8 cellular contexts compared by ENCODE assay signal in genomic region chr7:78134256-78134655, GRCh38.
DNase-seq lines count a peak whose midpoint lies in the region; ATAC-seq and TF ChIP-seq lines count a peak whose summit lies in the region.

No MANE protein-coding gene starts in this region.

- no peak overlapping the region for H2AFZ ChIP-seq in PC-9

- no peaks in the 10 kb centered on the region for H3K9me3 Mint-ChIP-seq in natural killer cell
- no peaks in the 10 kb centered on the region for H3K9me3 Mint-ChIP-seq in activated T-helper 2 cell treated with anti-CD3 and anti-CD28 coated beads, Interferon-gamma antibody, Interleukin-2, Interleukin-4, amounts not matched to agents 10 μg/mL and 5 μg/mL and 100 μg/mL, durations not matched to agents 14 hours and 24 hours and 36 hours

- H3K27ac ChIP-seq in PC-9, result no peak overlapping the region
- H3K27ac ChIP-seq in foreskin keratinocyte, result no peak overlapping the region
- H3K27ac ChIP-seq in tibial artery, result no peak overlapping the region

- DNase-seq in Daoy (ENCODE audit: low read depth) (peak; percentile 53), PC-9 (peak in 1 of 2 experiments; percentile 10), foreskin keratinocyte (peak; percentile 31 to 75), tibial artery (no peak), natural killer cell (no peak)
- no peak for DNase-seq in activated T-helper 2 cell treated with anti-CD3 and anti-CD28 coated beads, Interferon-gamma antibody, Interleukin-2, Interleukin-4, amounts not matched to agents 10 μg/mL and 5 μg/mL and 100 μg/mL, durations not matched to agents 14 hours and 24 hours and 36 hours (ENCODE audit: low spot score)
- DNase-seq in activated naive CD4-positive, alpha-beta T cell (lab: John Stamatoyannopoulos, UW), result no peak

- no peaks in the 10 kb centered on the region for H3K4me1 Mint-ChIP-seq in natural killer cell
- no peaks in the 10 kb centered on the region for H3K4me1 Mint-ChIP-seq in activated T-helper 2 cell treated with anti-CD3 and anti-CD28 coated beads, Interferon-gamma antibody, Interleukin-2, Interleukin-4, amounts not matched to agents 10 μg/mL and 5 μg/mL and 100 μg/mL, durations not matched to agents 14 hours and 24 hours and 36 hours (ENCODE audit: low read depth)

- H3K9me2 ChIP-seq in PC-9 (ENCODE audit: insufficient read depth), result no peaks in the 10 kb centered on the region

- no peaks in the 10 kb centered on the region for H3K79me2 ChIP-seq in PC-9 (ENCODE audit: low read depth)

- H3K36me3 Mint-ChIP-seq in natural killer cell, result no peaks in the 10 kb centered on the region
- no peaks in the 10 kb centered on the region for H3K36me3 Mint-ChIP-seq in activated T-helper 2 cell treated with anti-CD3 and anti-CD28 coated beads, Interferon-gamma antibody, Interleukin-2, Interleukin-4, amounts not matched to agents 10 μg/mL and 5 μg/mL and 100 μg/mL, durations not matched to agents 14 hours and 24 hours and 36 hours (ENCODE audit: low read depth)

- CTCF ChIA-PET in PC-9 (lab: Charles Lee), result interaction anchor here (0.6 kb wide), 2 partner anchors 9 to 1042 kb away, joined by 3 to 4 read pairs; no protein-coding TSS in a partner anchor

- H3K36me3 ChIP-seq in PC-9 (ENCODE audit: low read depth) (no peaks in the 10 kb centered on the region), tibial artery (peaks cover 0 to 29% (median 0%) of the 10 kb centered on the region in 3 donors)

- H3K4me3 ChIP-seq in PC-9, result no peak overlapping the region
- no peak overlapping the region for H3K4me3 ChIP-seq in tibial artery

- H3K9me3 ChIP-seq in PC-9 (ENCODE audit: insufficient read depth, low read depth) (no peaks in the 10 kb centered on the region), tibial artery (no peaks in the 10 kb centered on the region)

- H3K27me3 ChIP-seq in PC-9 (ENCODE audit: insufficient read depth, low read depth) (peaks cover 9% of the 10 kb centered on the region; the same call in 1 of the 2 replicates), foreskin keratinocyte (peaks cover 4% of the 10 kb centered on the region), tibial artery (no peaks in the 10 kb centered on the region)

- H3K4me1 ChIP-seq in PC-9 (replicated peaks; ENCODE audit: insufficient read depth), result no peaks in the 10 kb centered on the region
- H3K4me1 ChIP-seq in foreskin keratinocyte, result no peaks in the 10 kb centered on the region
- peaks cover 0 to 5% (median 3%) of the 10 kb centered on the region in 4 donors for H3K4me1 ChIP-seq in tibial artery

- no peak overlapping the region for H3K27ac Mint-ChIP-seq in natural killer cell
- no peak overlapping the region for H3K27ac Mint-ChIP-seq in activated T-helper 2 cell treated with anti-CD3 and anti-CD28 coated beads, Interferon-gamma antibody, Interleukin-2, Interleukin-4, amounts not matched to agents 10 μg/mL and 5 μg/mL and 100 μg/mL, durations not matched to agents 14 hours and 24 hours and 36 hours

- ATAC-seq in HG03175 (IDR thresholded peaks at IDR 0.05; ENCODE audit: unreplicated experiment), result peak; percentile 52
- ATAC-seq in foreskin keratinocyte, result peak; percentile 93
- no peak for ATAC-seq in natural killer cell

- TF ChIP-seq CTCF in PC-9 (conservative IDR thresholded peaks at IDR 0.05), result peak; percentile 46
- peak; percentile 70 for TF ChIP-seq CTCF in foreskin keratinocyte (conservative IDR thresholded peaks at IDR 0.05)
- peak; percentile 58 for TF ChIP-seq CTCF in tibial artery (IDR thresholded peaks at IDR 0.05)
- no peak for TF ChIP-seq CTCF in natural killer cell (IDR thresholded peaks at IDR 0.05)

- no peaks in the 10 kb centered on the region for H4K20me1 ChIP-seq in PC-9 (ENCODE audit: insufficient read depth)

- BruUV-seq in PC-9 (replicated peaks; lab: Mats Ljungman, UMichigan), result no TSS peak

- peaks cover 3 to 6% of the 10 kb centered on the region in 2 donors for H3K27me3 Mint-ChIP-seq in natural killer cell (ENCODE audit: low read depth in 2 of 2)
- H3K27me3 Mint-ChIP-seq in activated T-helper 2 cell treated with anti-CD3 and anti-CD28 coated beads, Interferon-gamma antibody, Interleukin-2, Interleukin-4, amounts not matched to agents 10 μg/mL and 5 μg/mL and 100 μg/mL, durations not matched to agents 14 hours and 24 hours and 36 hours (ENCODE audit: low read depth), result no peaks in the 10 kb centered on the region

- no peak overlapping the region for H3K4me2 ChIP-seq in PC-9

- no peak overlapping the region for H3K4me3 Mint-ChIP-seq in natural killer cell
- no peak overlapping the region for H3K4me3 Mint-ChIP-seq in activated T-helper 2 cell treated with anti-CD3 and anti-CD28 coated beads, Interferon-gamma antibody, Interleukin-2, Interleukin-4, amounts not matched to agents 10 μg/mL and 5 μg/mL and 100 μg/mL, durations not matched to agents 14 hours and 24 hours and 36 hours (ENCODE audit: low read depth)

- intact Hi-C loops in PC-9 (cut with micrococcal nuclease; ENCODE audit: unreplicated experiment), result loop anchor here (5.0 kb wide), 1 partner anchor 192 kb away; no protein-coding TSS in a partner anchor
- intact Hi-C loops in tibial artery (cut with DNase I; ENCODE audit: low total_unique reads), result no loop called here
- intact Hi-C loops in natural killer cell (cut with micrococcal nuclease), result no loop called here
- intact Hi-C loops in activated T-helper 2 cell treated with anti-CD3 and anti-CD28 coated beads, Interferon-gamma antibody, Interleukin-2, Interleukin-4, amounts not matched to agents 10 μg/mL and 5 μg/mL and 100 μg/mL, durations not matched to agents 14 hours and 24 hours and 36 hours (cut with micrococcal nuclease), result no loop called here

- POLR2A ChIA-PET in PC-9 (lab: Charles Lee; ENCODE audit: unreplicated experiment), result interaction anchor here (0.6 kb wide), 2 partner anchors 59 to 68 kb away, joined by 3 to 4 read pairs; no protein-coding TSS in a partner anchor

- no peaks in the 10 kb centered on the region for H3F3A ChIP-seq in PC-9 (ENCODE audit: insufficient read depth, low read depth)

Comparison
In these comparisons a context has a peak if more than half of its experiments do, and no peak if none do; other contexts are left out.
1. DNase-seq: peak in Daoy (single experiment) and foreskin keratinocyte (2 of 2); none in tibial artery (0 of 2), natural killer cell (single experiment), activated T-helper 2 cell treated with anti-CD3 and anti-CD28 coated beads, Interferon-gamma antibody, Interleukin-2, Interleukin-4, amounts not matched to agents 10 μg/mL and 5 μg/mL and 100 μg/mL, durations not matched to agents 14 hours and 24 hours and 36 hours (single experiment) and activated naive CD4-positive, alpha-beta T cell (0 of 4).
2. ATAC-seq: peak in HG03175 (single experiment) and foreskin keratinocyte (single experiment); none in natural killer cell (0 of 3).